Comparison of ENCODE assay signal across 18 cellular contexts in the genomic region with DNA sequence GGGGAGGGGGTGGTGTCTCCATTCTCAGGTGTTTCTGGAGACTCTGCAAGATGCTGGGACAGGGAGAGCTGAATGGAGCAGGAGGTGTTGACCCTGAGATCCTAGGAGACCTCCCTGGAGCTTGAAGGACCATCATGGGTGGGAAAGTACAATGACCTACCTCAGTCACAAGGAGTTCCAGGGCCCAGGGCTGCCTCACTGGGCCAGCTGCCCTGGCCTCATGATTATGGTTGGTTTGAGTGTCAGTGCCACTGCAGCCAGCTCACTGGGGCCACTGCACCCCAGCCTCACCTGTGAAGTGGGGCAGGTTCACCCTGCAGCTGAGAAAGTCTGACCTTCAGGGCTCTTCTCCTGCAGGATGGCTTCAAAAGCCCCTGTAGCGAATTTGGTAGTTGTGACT.
DNase-seq lines count a peak whose midpoint lies in the region; ATAC-seq, FAIRE-seq and TF ChIP-seq lines count a peak whose summit lies in the region.
"Had no signal": no experiment of that assay in that cellular context is flagged by ENCODE, and none has a peak within 500 bp of the region (broad histone marks: within the 10 kb centered on the region; RNA-seq: fewer than 3 reads in every experiment).

No MANE protein-coding gene starts in this region.

- no peak overlapping the region for H4K5ac ChIP-seq in H1 (ENCODE audit: insufficient read length, low read depth, low read length)

- H3K23ac ChIP-seq in H1 (ENCODE audit: insufficient read length) (no peak overlapping the region), neuronal stem cell (ENCODE audit: low read depth, low read length, poor library complexity) (peak overlapping the region; percentile 89)

- H2BK5ac ChIP-seq in H1 (ENCODE audit: low read depth, low read length): no peak overlapping the region
- H2BK5ac ChIP-seq in neuronal stem cell (ENCODE audit: low read length): no peak overlapping the region

- no peak for ATAC-seq in HG02678 (IDR thresholded peaks at IDR 0.05; ENCODE audit: unreplicated experiment)
- ATAC-seq: HCT116 had no signal

- H2BK20ac ChIP-seq in H1 (ENCODE audit: low read length): no peak overlapping the region

- no peak overlapping the region for H2BK15ac ChIP-seq in H1 (ENCODE audit: low read length)
- H2BK15ac ChIP-seq in neuronal stem cell (ENCODE audit: low read length): no peak overlapping the region

- H2BK120ac ChIP-seq in H1 (replicated peaks; ENCODE audit: low read depth, low read length) (no peak overlapping the region), neuronal stem cell (ENCODE audit: low read depth, low read length) (no peak overlapping the region)

- H3K27ac ChIP-seq in H1 (ENCODE audit: low read depth, low read length) (no peak overlapping the region), neuronal stem cell (replicated peaks; ENCODE audit: low read length) (no peak overlapping the region), spleen (no peak overlapping the region)
- H3K27ac ChIP-seq: GM23248 had no signal

- H3K56ac ChIP-seq in H1 (replicated peaks; ENCODE audit: insufficient read length, low read depth, low read length): no peak overlapping the region

- POLR2A ChIA-PET in H1 (lab: Charles Lee; ENCODE audit: partially characterized antibody): no interaction called here

- no peak for FAIRE-seq in H1 (lab: Jason Lieb, UNC)
- FAIRE-seq in GM19239 (lab: Jason Lieb, UNC): no peak
- FAIRE-seq: GM12891, GM18507 had no signal

- peaks cover 0 to 1% of the 10 kb centered on the region in 2 experiments for H4K20me1 ChIP-seq in H1 (replicated peaks in 1 of 2; ENCODE audit: control insufficient read depth in 1 of 2, insufficient read depth in 2 of 2, low read length in 2 of 2)

- no peak overlapping the region for H3K4me2 ChIP-seq in H1 (ENCODE audit: insufficient read depth in 1 of 2, low read depth in 2 of 2, low read length in 2 of 2)
- no peak overlapping the region for H3K4me2 ChIP-seq in neuronal stem cell (ENCODE audit: insufficient read depth, low read length, poor library complexity, severe bottlenecking)

- H3K9me3 ChIP-seq in H1 (ENCODE audit: insufficient read depth in 2 of 2, low read depth in 1 of 2, low read length in 1 of 2): no peaks in the 10 kb centered on the region
- no peaks in the 10 kb centered on the region for H3K9me3 ChIP-seq in neuronal stem cell (replicated peaks in 1 of 2; ENCODE audit: control insufficient read depth in 2 of 2, insufficient read depth in 1 of 2, low read depth in 1 of 2, low read length in 2 of 2)
- peaks cover 0 to 2% (median 0%) of the 10 kb centered on the region in 8 donors for H3K9me3 ChIP-seq in spleen

- no peak for TF ChIP-seq EP300 in H1 (IDR thresholded peaks at IDR 0.05; ENCODE audit: borderline replicate concordance in 1 of 2, low read depth in 2 of 2, low read length in 2 of 2)

- DNase-seq in H1 (ENCODE audit: low read depth in 1 of 2, low spot score in 2 of 2): no peak
- no peak for DNase-seq in neuronal stem cell (ENCODE audit: low spot score)
- peak; percentile 45 for DNase-seq in spleen
- DNase-seq in GM19239 (ENCODE audit: insufficient read length, low spot score): no peak
- no peak for DNase-seq in epidermal melanocyte (ENCODE audit: insufficient read length, low spot score)
- DNase-seq: C1 segment of cervical spinal cord; Calu3; CD4-positive, alpha-beta memory T cell; COR-L47; DMS53; DMS79 treated with DMSO at 0.1 percent for 48 hours; GF-D8; GM23248; H9 had no signal

- H2BK12ac ChIP-seq in H1 (ENCODE audit: low read depth, low read length) (no peak overlapping the region), neuronal stem cell (ENCODE audit: low read length) (no peak overlapping the region)

- no peak overlapping the region for H2AK5ac ChIP-seq in H1 (ENCODE audit: low read depth, low read length)
- H2AK5ac ChIP-seq in neuronal stem cell (ENCODE audit: low read depth, low read length): no peak overlapping the region

- H3K27me3 ChIP-seq in H1 (replicated peaks in 1 of 4; ENCODE audit: control insufficient read depth in 3 of 4, extremely low read depth in 1 of 4, insufficient read depth in 3 of 4, low read length in 3 of 4) (no peaks in the 10 kb centered on the region; a peak in 1 of 7 replicates), neuronal stem cell (ENCODE audit: control insufficient read depth in 3 of 3, insufficient read depth in 3 of 3, low read depth in 1 of 3, low read length in 3 of 3) (no peaks in the 10 kb centered on the region), spleen (replicated peaks in 1 of 7) (peaks cover 0 to 5% (median 0%) of the 10 kb centered on the region in 7 donors)

- WGBS in H1 (ENCODE audit: extremely low coverage in 1 of 2, insufficient coverage in 1 of 2, insufficient read length in 1 of 2, insufficient replicate concordance in 2 of 2, low coverage in 1 of 2, low lambda C conversion rate in 2 of 2, missing lambda C conversion rate in 1 of 2), 2 experiments: 80% methylated on average over 1 of the region's 1 CpG; no CpG with 5 or more reads in 1 of the 2 experiments
- WGBS in neuronal stem cell (ENCODE audit: extremely low coverage in 2 of 2, insufficient read length in 2 of 2, insufficient replicate concordance in 1 of 2), 2 donors: no CpG with 5 or more reads among the region's 1 CpG
- WGBS in spleen, 5 donors: 29 to 57% (median 41%) methylated on average over 1 of the region's 1 CpG

- TF ChIP-seq POLR2A in H1 (IDR thresholded peaks at IDR 0.05; ENCODE audit: control extremely low read depth in 1 of 2, low read depth in 2 of 2, low read length in 2 of 2): no peak
- TF ChIP-seq POLR2A in spleen (IDR thresholded peaks at IDR 0.05): no peak

- H3K18ac ChIP-seq in H1 (ENCODE audit: extremely low read depth, low read length): no peak overlapping the region
- no peak overlapping the region for H3K18ac ChIP-seq in neuronal stem cell (ENCODE audit: low read length)

- intact Hi-C loops in spleen (cut with DNase I; ENCODE audit: low total_unique reads): no loop called here

- H4K91ac ChIP-seq in H1 (replicated peaks; ENCODE audit: insufficient read length, low read length): no peak overlapping the region
- no peak overlapping the region for H4K91ac ChIP-seq in neuronal stem cell (ENCODE audit: low read depth, low read length, poor library complexity)

- no peaks in the 10 kb centered on the region for H3K23me2 ChIP-seq in H1 (ENCODE audit: low read depth, low read length)

- peak overlapping the region; percentile 57; the same call in 1 of the 2 replicates for H4K8ac ChIP-seq in H1 (ENCODE audit: extremely low read depth, insufficient read depth, low read length)
- H4K8ac ChIP-seq in neuronal stem cell (ENCODE audit: low read depth, low read length): no peak overlapping the region

- CTCF ChIA-PET in H1 (lab: Charles Lee; ENCODE audit: partially characterized antibody): no interaction called here

- H3K79me1 ChIP-seq in H1 (ENCODE audit: low read depth, low read length) (no peaks in the 10 kb centered on the region), neuronal stem cell (ENCODE audit: low read depth, low read length) (no peaks in the 10 kb centered on the region)

- no peaks in the 10 kb centered on the region for H3K79me2 ChIP-seq in H1 (ENCODE audit: control insufficient read depth in 1 of 2, insufficient read depth in 2 of 2, low read length in 2 of 2)

- H3K14ac ChIP-seq in H1 (ENCODE audit: insufficient read length): no peak overlapping the region
- no peak overlapping the region for H3K14ac ChIP-seq in neuronal stem cell (ENCODE audit: low read length)

- no peaks in the 10 kb centered on the region for H3K36me3 ChIP-seq in H1 (ENCODE audit: control insufficient read depth in 2 of 4, insufficient read depth in 4 of 4, low read length in 3 of 4)
- H3K36me3 ChIP-seq in neuronal stem cell (replicated peaks in 1 of 2; ENCODE audit: control insufficient read depth in 2 of 2, insufficient read depth in 2 of 2, low read length in 2 of 2): no peaks in the 10 kb centered on the region
- no peaks in the 10 kb centered on the region for H3K36me3 ChIP-seq in spleen

- no peak overlapping the region for H3K4ac ChIP-seq in H1 (replicated peaks; ENCODE audit: insufficient read length, low read depth, low read length)
- no peak overlapping the region for H3K4ac ChIP-seq in neuronal stem cell (ENCODE audit: low read length)

- no peak overlapping the region for H3K4me3 ChIP-seq in H1 (ENCODE audit: extremely low read depth in 1 of 4, insufficient read depth in 2 of 4, low read depth in 3 of 4, low read length in 4 of 4)
- no peak overlapping the region for H3K4me3 ChIP-seq in neuronal stem cell (ENCODE audit: low read length in 2 of 2)
- no peak overlapping the region for H3K4me3 ChIP-seq in spleen
- H3K4me3 ChIP-seq: GM23248 had no signal

- no peak for TF ChIP-seq CTCF in H1 (IDR thresholded peaks at IDR 0.05; ENCODE audit: control extremely low read depth in 1 of 3, insufficient read depth in 1 of 3, low read depth in 1 of 3, low read length in 3 of 3)
- TF ChIP-seq CTCF in spleen (IDR thresholded peaks at IDR 0.05 in 8 of 11, conservative IDR thresholded peaks at IDR 0.05 in 3 of 11): no peak

- no peak for TF ChIP-seq RAD21 in H1 (IDR thresholded peaks at IDR 0.05 in 1 of 2, conservative IDR thresholded peaks at IDR 0.05 in 1 of 2; ENCODE audit: low read depth in 2 of 2, low read length in 2 of 2)

- peaks cover 0 to 2% (median 0%) of the 10 kb centered on the region in 4 experiments; a peak in 1 of 7 replicates for H3K4me1 ChIP-seq in H1 (replicated peaks in 1 of 4; ENCODE audit: control insufficient read depth in 3 of 4, insufficient read depth in 4 of 4, low read length in 3 of 4)
- H3K4me1 ChIP-seq in neuronal stem cell (ENCODE audit: control insufficient read depth in 2 of 2, insufficient read depth in 1 of 2, low read depth in 1 of 2, low read length in 2 of 2): peaks cover 7 to 9% of the 10 kb centered on the region in 2 donors
- H3K4me1 ChIP-seq in spleen: no peaks in the 10 kb centered on the region

- H2AFZ ChIP-seq in H1 (ENCODE audit: low read length): no peak overlapping the region
- no peak overlapping the region for H2AFZ ChIP-seq in neuronal stem cell (ENCODE audit: low read length)
- H2AFZ ChIP-seq: GM23248 had no signal

- H3K9ac ChIP-seq in H1 (replicated peaks in 1 of 4; ENCODE audit: extremely low read depth in 1 of 4, low read depth in 3 of 4, low read length in 3 of 4) (no peak overlapping the region), neuronal stem cell (ENCODE audit: low read depth, low read length, poor library complexity) (no peak overlapping the region)
- H3K9ac ChIP-seq: GM23248 had no signal

TF ChIP-seq in H1, 55 proteins besides CTCF, POLR2A, EP300 and RAD21 (continues in another document):
- TF ChIP-seq SIX5 (IDR thresholded peaks at IDR 0.05; ENCODE audit: low read depth, low read length): no peak
- no peak for TF ChIP-seq KDM4A (IDR thresholded peaks at IDR 0.05; ENCODE audit: low read depth, low read length, severe bottlenecking)
- no peak for TF ChIP-seq JUND (IDR thresholded peaks at IDR 0.05; ENCODE audit: low read length)
- TF ChIP-seq RBBP5 (IDR thresholded peaks at IDR 0.05; ENCODE audit: borderline replicate concordance, low read depth, low read length): no peak
- TF ChIP-seq TBP (IDR thresholded peaks at IDR 0.05; ENCODE audit: low read depth, low read length): no peak
- no peak for TF ChIP-seq EZH2 (IDR thresholded peaks at IDR 0.05; ENCODE audit: low read depth, low read length, severe bottlenecking)
- no peak for TF ChIP-seq CEBPB (IDR thresholded peaks at IDR 0.05; ENCODE audit: low read depth, low read length)
- no peak for TF ChIP-seq TAF7 (optimal IDR thresholded peaks at IDR 0.05; ENCODE audit: borderline replicate concordance, low read depth, low read length)
